ENCODE assay signal across 15 cellular contexts in genomic region chr3:33057320-33058298, GRCh38. TPM values are rescaled to one million over a fixed set of nuclear protein-coding genes. Genes with fewer than 3 reads are reported as not detected.
DNase-seq lines count a peak whose midpoint lies in the region; ATAC-seq and TF ChIP-seq lines count a peak whose summit lies in the region.
"Had no signal": no experiment of that assay in that cellular context is flagged by ENCODE, and none has a peak within 500 bp of the region (broad histone marks: within the 10 kb centered on the region; RNA-seq: fewer than 3 reads in every experiment).

No MANE protein-coding gene starts in this region.

- peaks cover 39% of the 10 kb centered on the region for H3K36me3 Mint-ChIP-seq in activated naive CD4-positive, alpha-beta T cell treated with anti-CD3 and anti-CD28 coated beads, Interleukin-2, amount 50 U/mL, for 24 hours
- H3K36me3 Mint-ChIP-seq in activated T-helper 1 cell treated with anti-CD3 and anti-CD28 coated beads, Interleukin-12 subunit alpha, Interleukin-12 subunit beta, Interleukin-2, Interleukin-4 antibody, amounts not matched to agents 30 ng/mL and 10 ng/mL and 1 ng/mL, durations not matched to agents 14 hours and 24 hours and 36 hours (ENCODE audit: low read depth): peaks cover 65% of the 10 kb centered on the region
- H3K36me3 Mint-ChIP-seq in stimulated activated naive B cell treated with anti-CD40 and anti-IgM and Interleukin-4, amounts not matched to agents 10 μg/mL and 1 μg/mL and 100 μg/mL, for 72 hours: peaks cover 64 to 70% of the 10 kb centered on the region in 2 donors

- intact Hi-C loops in activated T-helper 1 cell treated with anti-CD3 and anti-CD28 coated beads, Interleukin-12 subunit alpha, Interleukin-12 subunit beta, Interleukin-2, Interleukin-4 antibody, amounts not matched to agents 30 ng/mL and 10 ng/mL and 1 ng/mL, durations not matched to agents 14 hours and 24 hours and 36 hours (cut with micrococcal nuclease): no loop called here

- H3K9me3 Mint-ChIP-seq in activated naive CD4-positive, alpha-beta T cell treated with anti-CD3 and anti-CD28 coated beads, Interleukin-2, amount 50 U/mL, for 24 hours: no peaks in the 10 kb centered on the region
- H3K9me3 Mint-ChIP-seq in activated T-helper 1 cell treated with anti-CD3 and anti-CD28 coated beads, Interleukin-12 subunit alpha, Interleukin-12 subunit beta, Interleukin-2, Interleukin-4 antibody, amounts not matched to agents 30 ng/mL and 10 ng/mL and 1 ng/mL, durations not matched to agents 14 hours and 24 hours and 36 hours: peaks cover 3% of the 10 kb centered on the region
- no peaks in the 10 kb centered on the region for H3K9me3 Mint-ChIP-seq in stimulated activated naive B cell treated with anti-CD40 and anti-IgM and Interleukin-4, amounts not matched to agents 10 μg/mL and 1 μg/mL and 100 μg/mL, for 72 hours

- no peaks in the 10 kb centered on the region for H3K27me3 Mint-ChIP-seq in activated naive CD4-positive, alpha-beta T cell treated with anti-CD3 and anti-CD28 coated beads, Interleukin-2, amount 50 U/mL, for 24 hours
- H3K27me3 Mint-ChIP-seq in activated T-helper 1 cell treated with anti-CD3 and anti-CD28 coated beads, Interleukin-12 subunit alpha, Interleukin-12 subunit beta, Interleukin-2, Interleukin-4 antibody, amounts not matched to agents 30 ng/mL and 10 ng/mL and 1 ng/mL, durations not matched to agents 14 hours and 24 hours and 36 hours (ENCODE audit: insufficient read depth): no peaks in the 10 kb centered on the region
- no peaks in the 10 kb centered on the region for H3K27me3 Mint-ChIP-seq in stimulated activated naive B cell treated with anti-CD40 and anti-IgM and Interleukin-4, amounts not matched to agents 10 μg/mL and 1 μg/mL and 100 μg/mL, for 72 hours

- peak; percentile 50 for ATAC-seq in HG02884 (IDR thresholded peaks at IDR 0.05; ENCODE audit: unreplicated experiment)
- ATAC-seq in stimulated activated naive B cell treated with anti-CD40 and anti-IgM and Interleukin-4, amounts not matched to agents 10 μg/mL and 1 μg/mL and 100 μg/mL, for 72 hours (replicated peaks): peak in 1 of 2 donors; percentile 20
- no peak for ATAC-seq in GM21367 (IDR thresholded peaks at IDR 0.05; ENCODE audit: unreplicated experiment)
- ATAC-seq: psoas muscle, upper lobe of right lung had no signal

- CTCF ChIA-PET in GM10248 (lab: Yijun Ruan, JAX): interaction anchor here (1.0 to 2.4 kb wide), 4 partner anchors 9 to 111 kb away, joined by 3 to 5 read pairs (median 3); no protein-coding TSS in a partner anchor

- H3K4me3 Mint-ChIP-seq in activated naive CD4-positive, alpha-beta T cell treated with anti-CD3 and anti-CD28 coated beads, Interleukin-2, amount 50 U/mL, for 24 hours: no peak overlapping the region
- H3K4me3 Mint-ChIP-seq in activated T-helper 1 cell treated with anti-CD3 and anti-CD28 coated beads, Interleukin-12 subunit alpha, Interleukin-12 subunit beta, Interleukin-2, Interleukin-4 antibody, amounts not matched to agents 30 ng/mL and 10 ng/mL and 1 ng/mL, durations not matched to agents 14 hours and 24 hours and 36 hours: no peak overlapping the region
- no peak overlapping the region for H3K4me3 Mint-ChIP-seq in stimulated activated naive B cell treated with anti-CD40 and anti-IgM and Interleukin-4, amounts not matched to agents 10 μg/mL and 1 μg/mL and 100 μg/mL, for 72 hours

- peak overlapping the region; percentile 25 for H3K27ac Mint-ChIP-seq in activated naive CD4-positive, alpha-beta T cell treated with anti-CD3 and anti-CD28 coated beads, Interleukin-2, amount 50 U/mL, for 24 hours
- peak overlapping the region; percentile 77 for H3K27ac Mint-ChIP-seq in activated T-helper 1 cell treated with anti-CD3 and anti-CD28 coated beads, Interleukin-12 subunit alpha, Interleukin-12 subunit beta, Interleukin-2, Interleukin-4 antibody, amounts not matched to agents 30 ng/mL and 10 ng/mL and 1 ng/mL, durations not matched to agents 14 hours and 24 hours and 36 hours
- H3K27ac Mint-ChIP-seq in stimulated activated naive B cell treated with anti-CD40 and anti-IgM and Interleukin-4, amounts not matched to agents 10 μg/mL and 1 μg/mL and 100 μg/mL, for 72 hours: peak overlapping the region; percentile 6

- POLR2A ChIA-PET in GM10248 (lab: Yijun Ruan, JAX): no interaction called here

- H3K4me1 Mint-ChIP-seq in activated naive CD4-positive, alpha-beta T cell treated with anti-CD3 and anti-CD28 coated beads, Interleukin-2, amount 50 U/mL, for 24 hours: peaks cover 69% of the 10 kb centered on the region
- H3K4me1 Mint-ChIP-seq in activated T-helper 1 cell treated with anti-CD3 and anti-CD28 coated beads, Interleukin-12 subunit alpha, Interleukin-12 subunit beta, Interleukin-2, Interleukin-4 antibody, amounts not matched to agents 30 ng/mL and 10 ng/mL and 1 ng/mL, durations not matched to agents 14 hours and 24 hours and 36 hours (ENCODE audit: low read depth): peaks cover 89% of the 10 kb centered on the region
- peaks cover 42 to 49% of the 10 kb centered on the region in 2 donors for H3K4me1 Mint-ChIP-seq in stimulated activated naive B cell treated with anti-CD40 and anti-IgM and Interleukin-4, amounts not matched to agents 10 μg/mL and 1 μg/mL and 100 μg/mL, for 72 hours

- TF ChIP-seq CTCF in GM10248 (IDR thresholded peaks at IDR 0.05; ENCODE audit: control extremely low read depth, extremely low read depth, low read depth, missing control alignments): no peak

- DNase-seq in activated naive CD4-positive, alpha-beta T cell (lab: John Stamatoyannopoulos, UW): no peak
- no peak for DNase-seq in activated T-helper 1 cell treated with anti-CD3 and anti-CD28 coated beads, Interleukin-12 subunit alpha, Interleukin-12 subunit beta, Interleukin-2, Interleukin-4 antibody, amounts not matched to agents 30 ng/mL and 10 ng/mL and 1 ng/mL, durations not matched to agents 14 hours and 24 hours and 36 hours (ENCODE audit: low spot score)
- DNase-seq in stimulated activated naive B cell treated with anti-CD40 and anti-IgM and Interleukin-4, amounts not matched to agents 10 μg/mL and 1 μg/mL and 100 μg/mL, for 72 hours: no peak
- DNase-seq in kidney glomerular epithelial cell (lab: John Stamatoyannopoulos, UW) (no peak), GM10248 (ENCODE audit: extremely low spot score) (no peak)
- DNase-seq: amygdala; DMS53; NCI-H2029; psoas muscle; SJCRH30; stimulated activated CD8-positive, alpha-beta memory T cell treated with anti-CD3 and anti-CD28 coated beads, Interleukin-4, amount 100 ng/mL, for 48 hours; upper lobe of right lung had no signal

RNA-seq across cellular contexts. Expression of gene GLB1, which starts 39.3 kb away (rescaled TPM):
- total RNA-seq in activated T-helper 1 cell treated with anti-CD3 and anti-CD28 coated beads, Interleukin-12 subunit alpha, Interleukin-12 subunit beta, Interleukin-2, Interleukin-4 antibody, amounts not matched to agents 30 ng/mL and 10 ng/mL and 1 ng/mL, durations not matched to agents 14 hours and 24 hours and 36 hours: 51.7 and 65.0 TPM in 2 replicates

RNA-seq across cellular contexts. Expression of gene TMPPE, which starts 39.3 kb away (rescaled TPM):
- 14.9 and 15.5 TPM in 2 replicates for total RNA-seq in activated T-helper 1 cell treated with anti-CD3 and anti-CD28 coated beads, Interleukin-12 subunit alpha, Interleukin-12 subunit beta, Interleukin-2, Interleukin-4 antibody, amounts not matched to agents 30 ng/mL and 10 ng/mL and 1 ng/mL, durations not matched to agents 14 hours and 24 hours and 36 hours

RNA-seq across cellular contexts. Expression of gene CRTAP, which starts 56.2 kb away (rescaled TPM):
- 30.3 and 33.2 TPM in 2 replicates for total RNA-seq in activated T-helper 1 cell treated with anti-CD3 and anti-CD28 coated beads, Interleukin-12 subunit alpha, Interleukin-12 subunit beta, Interleukin-2, Interleukin-4 antibody, amounts not matched to agents 30 ng/mL and 10 ng/mL and 1 ng/mL, durations not matched to agents 14 hours and 24 hours and 36 hours

Comparison
In these comparisons a context has a peak if more than half of its experiments do, and no peak if none do; other contexts are left out.
1. H3K27ac Mint-ChIP-seq: peak in every context shown above with its lines; median percentile 77 in activated T-helper 1 cell treated with anti-CD3 and anti-CD28 coated beads, Interleukin-12 subunit alpha, Interleukin-12 subunit beta, Interleukin-2, Interleukin-4 antibody, amounts not matched to agents 30 ng/mL and 10 ng/mL and 1 ng/mL, durations not matched to agents 14 hours and 24 hours and 36 hours; 25 in activated naive CD4-positive, alpha-beta T cell treated with anti-CD3 and anti-CD28 coated beads, Interleukin-2, amount 50 U/mL, for 24 hours; 6 in stimulated activated naive B cell treated with anti-CD40 and anti-IgM and Interleukin-4, amounts not matched to agents 10 μg/mL and 1 μg/mL and 100 μg/mL, for 72 hours.